Comparison of ENCODE assay signal across 19 cellular contexts in the genomic region with DNA sequence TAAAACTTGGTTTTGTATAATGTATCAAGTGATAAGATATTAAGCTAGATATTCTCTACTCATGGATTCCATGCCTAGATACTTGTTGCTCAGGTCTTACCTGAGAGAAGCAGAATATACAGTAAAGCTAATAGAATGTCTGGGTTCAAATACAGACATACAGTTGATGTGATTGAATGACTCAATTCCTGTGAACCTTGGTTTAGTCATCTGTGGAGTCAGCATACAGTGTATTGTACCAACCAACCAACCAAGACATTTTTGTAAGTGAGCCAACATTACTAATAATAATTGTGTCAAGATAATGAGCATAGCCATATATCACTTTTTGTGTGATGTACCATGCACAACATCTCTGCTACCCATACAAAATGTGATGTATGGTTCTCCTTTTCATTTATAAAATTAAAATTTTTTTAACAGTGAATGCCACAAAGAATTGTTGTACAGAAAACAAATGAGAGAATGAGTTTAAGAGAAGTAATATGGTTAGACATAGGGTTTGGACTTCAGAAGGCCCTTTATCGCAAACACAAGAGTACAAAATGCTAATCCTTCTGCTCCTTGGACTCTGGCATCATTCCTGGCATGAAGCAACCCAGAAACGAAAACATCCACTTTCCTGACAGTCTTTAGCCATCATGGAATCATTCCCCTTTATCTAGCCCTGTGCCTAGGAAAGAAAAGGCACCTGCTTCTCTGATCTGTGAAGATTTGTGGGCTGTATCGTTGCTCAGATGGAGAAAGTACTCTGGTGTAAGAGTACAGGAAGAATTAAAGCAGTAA.
A peak's percentile ranks its signal among the peaks of the same experiment; 100 is the strongest.
DNase-seq lines count a peak whose midpoint lies in the region; TF ChIP-seq lines count a peak whose summit lies in the region.
"Had no signal": no experiment of that assay in that cellular context is flagged by ENCODE, and none has a peak within 500 bp of the region (broad histone marks: within the 10 kb centered on the region; RNA-seq: fewer than 3 reads in every experiment).

No MANE protein-coding gene starts in this region.

- no peak overlapping the region for H3K4me3 Mint-ChIP-seq in MCF 10A (ENCODE audit: unreplicated experiment)
- H3K4me3 Mint-ChIP-seq: CD4-positive, alpha-beta memory T cell; H9 had no signal

- H3K9ac ChIP-seq in mammary epithelial cell (ENCODE audit: insufficient read depth, low read length), result no peak overlapping the region
- H3K9ac ChIP-seq: KMS-11 had no signal

- intact Hi-C loops in MCF 10A (cut with micrococcal nuclease), result no loop called here
- intact Hi-C loops in breast epithelium (cut with DNase I; ENCODE audit: low total_unique reads), result no loop called here
- intact Hi-C loops in mammary epithelial cell (cut with micrococcal nuclease), result no loop called here

- H3K27me3 ChIP-seq in breast epithelium, result no peaks in the 10 kb centered on the region
- no peaks in the 10 kb centered on the region for H3K27me3 ChIP-seq in mammary epithelial cell (ENCODE audit: insufficient read depth, low read length)

- H3K27ac ChIP-seq in breast epithelium (no peak overlapping the region), mammary epithelial cell (ENCODE audit: insufficient read depth, low read depth, low read length) (no peak overlapping the region), substantia nigra (ENCODE audit: low read depth, low read length, poor library complexity, severe bottlenecking) (no peak overlapping the region)
- H3K27ac ChIP-seq: 22Rv1, KMS-11 had no signal

- peaks cover 12% of the 10 kb centered on the region for H3K9me3 Mint-ChIP-seq in MCF 10A (ENCODE audit: unreplicated experiment)

- dilution Hi-C loops in mammary epithelial cell (cut with HindIII; ENCODE audit: low sequenced_read_pairs), result no loop called here

- DNase-seq in MCF 10A (ENCODE audit: unreplicated experiment), result peak; percentile 52
- no peak for DNase-seq in breast epithelium (ENCODE audit: low spot score in 2 of 2)
- DNase-seq in mammary epithelial cell, result peak; percentile 91
- DNase-seq in glomerular visceral epithelial cell (ENCODE audit: extremely low spot score), result peak; percentile 2
- no peak for DNase-seq in DMS153 (lab: John Stamatoyannopoulos, UW)
- DNase-seq in activated CD4-positive, alpha-beta T cell treated with anti-CD3 and anti-CD28 coated beads for 48 hours, result no peak
- DNase-seq in midbrain (lab: John Stamatoyannopoulos, UW), result no peak
- no peak for DNase-seq in substantia nigra (lab: John Stamatoyannopoulos, UW)
- DNase-seq: Calu3; CD4-positive, alpha-beta memory T cell; DMS79; H9; NCI-H1048; NCI-H1436 treated with DMSO at 0.1 percent for 48 hours; NCI-H2029 treated with DMSO at 0.1 percent for 48 hours; NCI-H2171 treated with DMSO at 0.1 percent for 48 hours; NCI-H748 treated with DMSO at 0.1 percent for 48 hours had no signal

- H2AFZ ChIP-seq in mammary epithelial cell (ENCODE audit: low read depth, low read length), result no peak overlapping the region

- H3K36me3 ChIP-seq in breast epithelium, result no peaks in the 10 kb centered on the region
- H3K36me3 ChIP-seq in mammary epithelial cell (ENCODE audit: insufficient read depth, low read length), result no peaks in the 10 kb centered on the region

- POLR2A ChIA-PET in MCF 10A (lab: Yijun Ruan, JAX), result no interaction called here

- WGBS in mammary epithelial cell (ENCODE audit: low coverage, missing lambda C conversion rate), result 72% methylated on average over 3 of the region's 3 CpGs

- no peaks in the 10 kb centered on the region for H3K27me3 Mint-ChIP-seq in MCF 10A (ENCODE audit: insufficient read depth, unreplicated experiment)
- H3K27me3 Mint-ChIP-seq: CD4-positive, alpha-beta memory T cell had no signal

- H3K4me1 ChIP-seq in breast epithelium, result no peaks in the 10 kb centered on the region
- peaks cover 5% of the 10 kb centered on the region for H3K4me1 ChIP-seq in mammary epithelial cell (ENCODE audit: insufficient read depth, low read length)

- H3K79me2 ChIP-seq in mammary epithelial cell (ENCODE audit: insufficient read depth, low read length), result no peaks in the 10 kb centered on the region

- H3K4me2 ChIP-seq in mammary epithelial cell (ENCODE audit: insufficient read depth, low read depth, low read length), result no peak overlapping the region
- H3K4me2 ChIP-seq: KMS-11 had no signal

- no TSS peak for BruUV-seq in MCF 10A (replicated peaks; lab: Mats Ljungman, UMichigan)
- no TSS peak for BruUV-seq in mammary epithelial cell (replicated peaks; lab: Mats Ljungman, UMichigan)

- TF ChIP-seq POLR2A in breast epithelium (IDR thresholded peaks at IDR 0.05), result no peak

- H3K4me1 Mint-ChIP-seq in MCF 10A (ENCODE audit: insufficient read depth, unreplicated experiment), result no peaks in the 10 kb centered on the region
- H3K4me1 Mint-ChIP-seq: CD4-positive, alpha-beta memory T cell; H9 had no signal

- no peaks in the 10 kb centered on the region for H3K36me3 Mint-ChIP-seq in MCF 10A (ENCODE audit: insufficient read depth, unreplicated experiment)
- H3K36me3 Mint-ChIP-seq: CD4-positive, alpha-beta memory T cell had no signal

- H4K20me1 ChIP-seq in mammary epithelial cell (ENCODE audit: insufficient read depth, low read length), result no peaks in the 10 kb centered on the region

- CTCF ChIA-PET in MCF 10A (lab: Yijun Ruan, JAX) (interaction anchor here (0.7 kb wide), 1 partner anchor 42 kb away, joined by 3 read pairs; no protein-coding TSS in a partner anchor), mammary epithelial cell (lab: Charles Lee; ENCODE audit: low non-redundant PET) (interaction anchor here (0.7 kb wide), 1 partner anchor 123 kb away, joined by 3 read pairs; no protein-coding TSS in a partner anchor)

- H3K27ac Mint-ChIP-seq in MCF 10A (ENCODE audit: low read depth, unreplicated experiment), result no peak overlapping the region
- H3K27ac Mint-ChIP-seq: CD4-positive, alpha-beta memory T cell; H9 had no signal

- in situ Hi-C loops in mammary epithelial cell (cut with MboI; ENCODE audit: low sequenced_read_pairs in 2 of 2), result no loop called here

- TF ChIP-seq CTCF in MCF 10A (IDR thresholded peaks at IDR 0.05; ENCODE audit: unreplicated experiment), result no peak
- TF ChIP-seq CTCF in breast epithelium (IDR thresholded peaks at IDR 0.05), result no peak
- TF ChIP-seq CTCF in mammary epithelial cell (conservative IDR thresholded peaks at IDR 0.05 in 1 of 2, IDR thresholded peaks at IDR 0.05 in 1 of 2; ENCODE audit: extremely low read depth in 1 of 2, insufficient read depth in 1 of 2, low read depth in 1 of 2, low read length in 2 of 2), result no peak

- H3K4me3 ChIP-seq in breast epithelium, result no peak overlapping the region
- no peak overlapping the region for H3K4me3 ChIP-seq in mammary epithelial cell (replicated peaks in 1 of 3; ENCODE audit: insufficient read depth in 1 of 3, low read depth in 2 of 3, low read length in 3 of 3)

- H3K9me3 ChIP-seq in breast epithelium (peaks cover 16 to 29% of the 10 kb centered on the region in 2 donors), mammary epithelial cell (replicated peaks; ENCODE audit: insufficient read depth, low read length) (peaks cover 6% of the 10 kb centered on the region)

Comparison
In these comparisons a context has a peak if more than half of its experiments do, and no peak if none do; other contexts are left out.
1. DNase-seq: peak in MCF 10A (single experiment), mammary epithelial cell (single experiment) and glomerular visceral epithelial cell (single experiment); none in breast epithelium (0 of 2), DMS153 (single experiment), activated CD4-positive, alpha-beta T cell treated with anti-CD3 and anti-CD28 coated beads for 48 hours (single experiment), midbrain (single experiment) and substantia nigra (0 of 49).